ENCODE assay signal across 23 cellular contexts in genomic region chr16:27699540-27699939, GRCh38.
A peak's percentile ranks its signal among the peaks of the same experiment; 100 is the strongest.
DNase-seq lines count a peak whose midpoint lies in the region; ATAC-seq, FAIRE-seq and TF ChIP-seq lines count a peak whose summit lies in the region.
"Had no signal": no experiment of that assay in that cellular context is flagged by ENCODE, and none has a peak within 500 bp of the region (broad histone marks: within the 10 kb centered on the region; RNA-seq: fewer than 3 reads in every experiment).

No MANE protein-coding gene starts in this region.

- H3K27ac Mint-ChIP-seq in GM23338: no peak overlapping the region
- no peak overlapping the region for H3K27ac Mint-ChIP-seq in CD4-positive, alpha-beta memory T cell
- H3K27ac Mint-ChIP-seq: CD8-positive, alpha-beta memory T cell had no signal

- no peak overlapping the region for H2AFZ ChIP-seq in GM23338

- no peaks in the 10 kb centered on the region for H3K36me3 ChIP-seq in GM23338 (ENCODE audit: insufficient read depth)
- H3K36me3 ChIP-seq in brain microvascular endothelial cell (replicated peaks): peaks cover 2% of the 10 kb centered on the region
- peaks cover 5 to 7% of the 10 kb centered on the region in 2 donors for H3K36me3 ChIP-seq in kidney (ENCODE audit: control insufficient read depth in 1 of 2, insufficient read depth in 2 of 2, low read length in 2 of 2)
- peaks cover 15% of the 10 kb centered on the region for H3K36me3 ChIP-seq in upper lobe of right lung
- H3K36me3 ChIP-seq in HAP-1 (replicated peaks): no peaks in the 10 kb centered on the region
- H3K36me3 ChIP-seq in CD4-positive, alpha-beta memory T cell (ENCODE audit: insufficient read depth, low read length): no peaks in the 10 kb centered on the region

- H3K27ac ChIP-seq in GM23338 (ENCODE audit: low read depth): no peak overlapping the region
- no peak overlapping the region for H3K27ac ChIP-seq in brain microvascular endothelial cell
- no peak overlapping the region for H3K27ac ChIP-seq in kidney (ENCODE audit: low read depth in 2 of 2, low read length in 2 of 2)
- no peak overlapping the region for H3K27ac ChIP-seq in upper lobe of right lung
- H3K27ac ChIP-seq in CD4-positive, alpha-beta memory T cell (ENCODE audit: low read depth, low read length): no peak overlapping the region
- H3K27ac ChIP-seq: C4-2B had no signal

- H3K27me3 Mint-ChIP-seq in GM23338 (ENCODE audit: insufficient read depth, low read depth, poor library complexity): no peaks in the 10 kb centered on the region
- no peaks in the 10 kb centered on the region for H3K27me3 Mint-ChIP-seq in CD4-positive, alpha-beta memory T cell

- POLR2A ChIA-PET in CD4-positive, alpha-beta memory T cell (lab: Charles Lee; ENCODE audit: partially characterized antibody): no interaction called here

- H3K4me1 ChIP-seq in GM23338 (ENCODE audit: insufficient read depth) (no peaks in the 10 kb centered on the region; the same call in 1 of the 2 replicates), kidney (ENCODE audit: control insufficient read depth in 1 of 2, insufficient read depth in 1 of 2, low read depth in 1 of 2, low read length in 2 of 2) (peaks cover 0 to 7% of the 10 kb centered on the region in 2 donors), upper lobe of right lung (no peaks in the 10 kb centered on the region), HAP-1 (no peaks in the 10 kb centered on the region)
- no peaks in the 10 kb centered on the region for H3K4me1 ChIP-seq in CD4-positive, alpha-beta memory T cell (ENCODE audit: insufficient read depth, low read length)

- ATAC-seq in GM23338 (peak; percentile 26), upper lobe of right lung (no peak)

- no peaks in the 10 kb centered on the region for H3K79me2 ChIP-seq in GM23338 (replicated peaks; ENCODE audit: insufficient read depth)

- H4K20me1 ChIP-seq in GM23338 (replicated peaks; ENCODE audit: insufficient read depth): no peaks in the 10 kb centered on the region

- no peaks in the 10 kb centered on the region for H3K27me3 ChIP-seq in GM23338 (ENCODE audit: insufficient read depth)
- no peaks in the 10 kb centered on the region for H3K27me3 ChIP-seq in brain microvascular endothelial cell (replicated peaks)
- no peaks in the 10 kb centered on the region for H3K27me3 ChIP-seq in upper lobe of right lung
- H3K27me3 ChIP-seq in HAP-1 (ENCODE audit: low read depth): no peaks in the 10 kb centered on the region
- H3K27me3 ChIP-seq in CD4-positive, alpha-beta memory T cell (ENCODE audit: insufficient read depth, low read length): no peaks in the 10 kb centered on the region
- H3K27me3 ChIP-seq: MG63 had no signal

- in situ Hi-C loops in brain microvascular endothelial cell (cut with HindIII; ENCODE audit: low pct_ligation_motif_present, low sequenced_read_pairs) (no loop called here), HAP-1 (cut with MboI; ENCODE audit: low sequenced_read_pairs) (no loop called here)

- no peaks in the 10 kb centered on the region for H3K9me2 ChIP-seq in GM23338 (ENCODE audit: insufficient read depth)
- H3K9me2 ChIP-seq: SK-N-SH had no signal

- no peaks in the 10 kb centered on the region for H3K36me3 Mint-ChIP-seq in GM23338 (ENCODE audit: low read depth)
- peaks cover 28 to 42% of the 10 kb centered on the region in 2 donors for H3K36me3 Mint-ChIP-seq in CD4-positive, alpha-beta memory T cell

- H3K4me3 ChIP-seq in GM23338: no peak overlapping the region
- H3K4me3 ChIP-seq in brain microvascular endothelial cell (ENCODE audit: low read depth, low read length): no peak overlapping the region
- no peak overlapping the region for H3K4me3 ChIP-seq in kidney (ENCODE audit: low read length in 2 of 2)
- H3K4me3 ChIP-seq in upper lobe of right lung: no peak overlapping the region
- H3K4me3 ChIP-seq in HAP-1: no peak overlapping the region
- H3K4me3 ChIP-seq in CD4-positive, alpha-beta memory T cell (ENCODE audit: low read length in 2 of 2): no peak overlapping the region
- H3K4me3 ChIP-seq: MG63 had no signal

- DNase-seq in GM23338 (ENCODE audit: low spot score) (no peak), brain microvascular endothelial cell (no peak), kidney (peak; percentile 39), upper lobe of right lung (peak; percentile 38), HAP-1 (ENCODE audit: low spot score in 2 of 2) (no peak)
- no peak for DNase-seq in activated CD4-positive, CD25-positive, alpha-beta regulatory T cell (lab: John Stamatoyannopoulos, UW)
- DNase-seq in CD4-positive, alpha-beta memory T cell: no peak
- DNase-seq: Calu3; CD8-positive, alpha-beta memory T cell; DMS79 treated with DMSO at 0.1 percent for 48 hours; GOT3; IMR-90; KG1; MG63; NCI-H2029; NCI-H446; NCI-H524 treated with DMSO at 0.1 percent for 48 hours; NCI-H774; SK-N-SH; SW 1271 had no signal

- FAIRE-seq in kidney (lab: Jason Lieb, UNC): no peak
- FAIRE-seq: GM18507, RCC 7860 had no signal

- no peaks in the 10 kb centered on the region; the same call in 2 of the 3 replicates for H3K9me3 Mint-ChIP-seq in GM23338
- peaks cover 0 to 2% (median 0%) of the 10 kb centered on the region in 8 donors for H3K9me3 Mint-ChIP-seq in CD4-positive, alpha-beta memory T cell
- H3K9me3 Mint-ChIP-seq: CD8-positive, alpha-beta memory T cell had no signal

- no peaks in the 10 kb centered on the region for H3F3A ChIP-seq in GM23338 (replicated peaks; ENCODE audit: low read depth)

- no peak overlapping the region for H3K9ac ChIP-seq in kidney (ENCODE audit: low read length in 2 of 2)
- H3K9ac ChIP-seq: SK-N-SH had no signal

- no peak overlapping the region for H3K4me3 Mint-ChIP-seq in GM23338
- H3K4me3 Mint-ChIP-seq in CD4-positive, alpha-beta memory T cell: no peak overlapping the region
- H3K4me3 Mint-ChIP-seq: CD8-positive, alpha-beta memory T cell had no signal

- CTCF ChIA-PET in CD4-positive, alpha-beta memory T cell (lab: Charles Lee; ENCODE audit: partially characterized antibody): no interaction called here

- intact Hi-C loops in kidney (cut with DNase I) (no loop called here), upper lobe of right lung (cut with DNase I) (no loop called here)
- intact Hi-C loops in CD4-positive, alpha-beta memory T cell (cut with micrococcal nuclease): no loop called here

- no peak overlapping the region for H3K4me2 ChIP-seq in GM23338
- H3K4me2 ChIP-seq: SK-N-SH had no signal

- H3K9me3 ChIP-seq in kidney (ENCODE audit: control insufficient read depth in 1 of 2, low read length in 2 of 2) (no peaks in the 10 kb centered on the region), upper lobe of right lung (no peaks in the 10 kb centered on the region), HAP-1 (no peaks in the 10 kb centered on the region)
- no peaks in the 10 kb centered on the region for H3K9me3 ChIP-seq in CD4-positive, alpha-beta memory T cell (ENCODE audit: control insufficient read depth in 1 of 2, low read length in 2 of 2)
- H3K9me3 ChIP-seq: MG63, SK-N-SH had no signal

- TF ChIP-seq CTCF in GM23338 (conservative IDR thresholded peaks at IDR 0.05; ENCODE audit: low read depth in 2 of 2): no peak; a peak in 1 of 4 replicates
- peak; percentile 15 for TF ChIP-seq CTCF in brain microvascular endothelial cell (IDR thresholded peaks at IDR 0.05; ENCODE audit: low read depth, low read length, missing control alignments)
- no peak for TF ChIP-seq CTCF in kidney (IDR thresholded peaks at IDR 0.05; ENCODE audit: borderline replicate concordance, extremely low read depth, insufficient read depth)
- no peak for TF ChIP-seq CTCF in upper lobe of right lung (IDR thresholded peaks at IDR 0.05)

- H3K4me1 Mint-ChIP-seq in GM23338: peaks cover 31% of the 10 kb centered on the region
- peaks cover 0 to 1% (median 0%) of the 10 kb centered on the region in 4 donors for H3K4me1 Mint-ChIP-seq in CD4-positive, alpha-beta memory T cell
- H3K4me1 Mint-ChIP-seq: CD8-positive, alpha-beta memory T cell had no signal

TF ChIP-seq in GM23338, 12 proteins besides CTCF, POLR2A, EP300 and RAD21 (continues in another document):
- no peak for TF ChIP-seq NANOG (IDR thresholded peaks at IDR 0.05; ENCODE audit: borderline replicate concordance)

Comparison
In these comparisons a context has a peak if more than half of its experiments do, and no peak if none do; other contexts are left out.
1. DNase-seq: peak in kidney (single experiment) and upper lobe of right lung (single experiment); none in GM23338 (single experiment), brain microvascular endothelial cell (single experiment), activated CD4-positive, CD25-positive, alpha-beta regulatory T cell (0 of 4), HAP-1 (0 of 2) and CD4-positive, alpha-beta memory T cell (0 of 5).